ENCODE assay signal across 12 cellular contexts in genomic region chr16:70508752-70509151, GRCh38. TPM values are rescaled to one million over a fixed set of nuclear protein-coding genes. Genes with fewer than 3 reads are reported as not detected.
DNase-seq lines count a peak whose midpoint lies in the region; ATAC-seq, FAIRE-seq and TF ChIP-seq lines count a peak whose summit lies in the region.
"Had no signal": no experiment of that assay in that cellular context is flagged by ENCODE, and none has a peak within 500 bp of the region (broad histone marks: within the 10 kb centered on the region; RNA-seq: fewer than 3 reads in every experiment).

No MANE protein-coding gene starts in this region.

- H2AFZ ChIP-seq in PC-3 (ENCODE audit: low read length): no peak overlapping the region

- ATAC-seq in PC-3 (0 out of 2 replicates have a peak, but pooled peaks have one; percentile 43), HG03469 (IDR thresholded peaks at IDR 0.05; ENCODE audit: unreplicated experiment) (no peak), GM19463 (IDR thresholded peaks at IDR 0.05; ENCODE audit: unreplicated experiment) (no peak)

- peak; percentile 32 for DNase-seq in GM12865 (ENCODE audit: low read depth)
- DNase-seq in PC-3: peak; percentile 44
- no peak for DNase-seq in epithelial cell of esophagus (ENCODE audit: low read depth)
- no peak for DNase-seq in GM12892 (ENCODE audit: insufficient read length)
- no peak for DNase-seq in retina
- DNase-seq: activated gamma-delta T cell, esophagus squamous epithelium, NCI-H187 had no signal

- H3K27me3 ChIP-seq in PC-3 (ENCODE audit: low read length): no peaks in the 10 kb centered on the region
- H3K27me3 ChIP-seq: esophagus squamous epithelium had no signal

- TF ChIP-seq POLR2A in GM12892 (IDR thresholded peaks at IDR 0.05; ENCODE audit: low read depth, low read length): no peak

- H3K4me2 ChIP-seq in PC-3 (ENCODE audit: low read length): no peak overlapping the region

- H3K4me3 ChIP-seq in GM12865 (ENCODE audit: low read depth, low read length) (no peak overlapping the region), PC-3 (ENCODE audit: low read length) (no peak overlapping the region), epithelial cell of esophagus (ENCODE audit: low read length) (no peak overlapping the region)
- H3K4me3 ChIP-seq: esophagus squamous epithelium had no signal

- no peak for FAIRE-seq in GM12892 (lab: Jason Lieb, UNC)
- FAIRE-seq: GM19239 had no signal

- H4K20me1 ChIP-seq in PC-3 (ENCODE audit: low read length): no peaks in the 10 kb centered on the region

- peaks cover 7% of the 10 kb centered on the region; the same call in 1 of the 2 replicates for H3K36me3 ChIP-seq in PC-3 (ENCODE audit: low read depth, low read length)

- H3K79me2 ChIP-seq in PC-3 (ENCODE audit: low read length): no peaks in the 10 kb centered on the region

- intact Hi-C loops in PC-3 (cut with micrococcal nuclease): loop anchor here (5.0 kb wide), 1 partner anchor 144 kb away; no protein-coding TSS in a partner anchor

- no peaks in the 10 kb centered on the region for H3K9me3 ChIP-seq in PC-3 (ENCODE audit: low read length)
- H3K9me3 ChIP-seq: esophagus squamous epithelium had no signal

- H3K9ac ChIP-seq in PC-3 (ENCODE audit: low read length): no peak overlapping the region

- H3K4me1 ChIP-seq in PC-3 (ENCODE audit: insufficient read depth, low read length): 0 out of 2 replicates have a peak, but pooled peaks cover 13% of the 10 kb centered on the region
- H3K4me1 ChIP-seq: esophagus squamous epithelium had no signal

- no peaks in the 10 kb centered on the region for H3F3A ChIP-seq in PC-3 (ENCODE audit: low read length, unreplicated experiment)

- POLR2A ChIA-PET in PC-3 (lab: Charles Lee; ENCODE audit: unreplicated experiment): no interaction called here

- BruUV-seq in PC-3 (replicated peaks; lab: Mats Ljungman, UMichigan): TSS peak; percentile 39

- H3K27ac ChIP-seq in 22Rv1 (no peak overlapping the region), PC-3 (ENCODE audit: low read length) (no peak overlapping the region)
- H3K27ac ChIP-seq: esophagus squamous epithelium had no signal

- CTCF ChIA-PET in PC-3 (lab: Charles Lee): no interaction called here

- no peaks in the 10 kb centered on the region for H3K9me2 ChIP-seq in PC-3 (replicated peaks; ENCODE audit: low read length)

- peak; percentile 19; the same call in 1 of the 2 replicates for TF ChIP-seq CTCF in 22Rv1 (IDR thresholded peaks at IDR 0.05)
- no peak for TF ChIP-seq CTCF in GM12865 (IDR thresholded peaks at IDR 0.05; ENCODE audit: insufficient read depth, low read depth, low read length, missing control alignments)
- peak; percentile 55 for TF ChIP-seq CTCF in PC-3 (conservative IDR thresholded peaks at IDR 0.05; ENCODE audit: low read depth, low read length)
- peak; percentile 16 for TF ChIP-seq CTCF in epithelial cell of esophagus (IDR thresholded peaks at IDR 0.05; ENCODE audit: insufficient read depth, low read depth, low read length, missing control alignments)

RNA-seq across cellular contexts. Expression of gene COG4, which starts 14.6 kb away (rescaled TPM):
- total RNA-seq in PC-3 (2014; rRNA removed): 35.5 and 56.4 TPM in 2 replicates
- 29.7 TPM for polyA plus RNA-seq in GM12892 (2012; ENCODE audit: missing spikeins)

RNA-seq across cellular contexts. Expression of gene SF3B3, which starts 14.9 kb away (rescaled TPM):
- total RNA-seq in PC-3 (2014; rRNA removed): 133 and 181 TPM in 2 replicates
- polyA plus RNA-seq in GM12892 (2012; ENCODE audit: missing spikeins): 153 TPM

RNA-seq across cellular contexts. Expression of gene FCSK, which starts 54.4 kb away (rescaled TPM):
- total RNA-seq in PC-3 (2014; rRNA removed): 9.7 and 11.7 TPM in 2 replicates
- 10.1 TPM for polyA plus RNA-seq in GM12892 (2012; ENCODE audit: missing spikeins)

Comparison
In these comparisons a context has a peak if more than half of its experiments do, and no peak if none do; other contexts are left out.
1. DNase-seq: peak in GM12865 (single experiment) and PC-3 (single experiment); none in epithelial cell of esophagus (single experiment), GM12892 (single experiment) and retina (single experiment).